ENCODE assay signal across 11 cellular contexts in genomic region chr16:2785101-2785991, GRCh38. TPM values are rescaled to one million over a fixed set of nuclear protein-coding genes. Genes with fewer than 3 reads are reported as not detected.
DNase-seq lines count a peak whose midpoint lies in the region; ATAC-seq and TF ChIP-seq lines count a peak whose summit lies in the region.
"Had no signal": no experiment of that assay in that cellular context is flagged by ENCODE, and none has a peak within 500 bp of the region (broad histone marks: within the 10 kb centered on the region; RNA-seq: fewer than 3 reads in every experiment).

No MANE protein-coding gene starts in this region.

- ATAC-seq in activated T-helper 17 cell treated with anti-CD3 and anti-CD28 coated beads, Interleukin-2, amount 50 U/mL, for 72 hours (replicated peaks) = peak; percentile 79
- no peak for ATAC-seq in GM18870 (IDR thresholded peaks at IDR 0.05; ENCODE audit: unreplicated experiment)
- no peak for ATAC-seq in GM19351 (IDR thresholded peaks at IDR 0.05; ENCODE audit: unreplicated experiment)

- DNase-seq in DMS53 (lab: John Stamatoyannopoulos, UW) = peak; percentile 72
- no peak for DNase-seq in DMS53 treated with DMSO at 0.1 percent for 48 hours (lab: John Stamatoyannopoulos, UW; ENCODE audit: unreplicated experiment)
- peak; percentile 38 for DNase-seq in islet precursor cell
- DNase-seq in type B pancreatic cell (ENCODE audit: extremely low spot score, unreplicated experiment) = no peak

- H3K4me1 Mint-ChIP-seq in activated T-helper 17 cell treated with anti-CD3 and anti-CD28 coated beads, Interleukin-2, amount 50 U/mL, for 72 hours = no peaks in the 10 kb centered on the region
- H3K4me1 Mint-ChIP-seq in stimulated activated naive CD8-positive, alpha-beta T cell treated with anti-CD3 and anti-CD28 coated beads, Interleukin-15, Interleukin-2, amounts not matched to agents 100 ng/mL and 50 ng/mL, for 24 hours (ENCODE audit: low read depth) = peaks cover 7% of the 10 kb centered on the region
- peaks cover under 1% of the 10 kb centered on the region for H3K4me1 Mint-ChIP-seq in type B pancreatic cell (ENCODE audit: unreplicated experiment)

- no peaks in the 10 kb centered on the region for H3K36me3 Mint-ChIP-seq in activated T-helper 17 cell treated with anti-CD3 and anti-CD28 coated beads, Interleukin-2, amount 50 U/mL, for 72 hours (ENCODE audit: low read depth)
- H3K36me3 Mint-ChIP-seq in stimulated activated naive CD8-positive, alpha-beta T cell treated with anti-CD3 and anti-CD28 coated beads, Interleukin-15, Interleukin-2, amounts not matched to agents 100 ng/mL and 50 ng/mL, for 24 hours (ENCODE audit: low read depth) = no peaks in the 10 kb centered on the region
- no peaks in the 10 kb centered on the region for H3K36me3 Mint-ChIP-seq in type B pancreatic cell

- H3K4me3 Mint-ChIP-seq in activated T-helper 17 cell treated with anti-CD3 and anti-CD28 coated beads, Interleukin-2, amount 50 U/mL, for 72 hours = peak overlapping the region; percentile 84
- H3K4me3 Mint-ChIP-seq in stimulated activated naive CD8-positive, alpha-beta T cell treated with anti-CD3 and anti-CD28 coated beads, Interleukin-15, Interleukin-2, amounts not matched to agents 100 ng/mL and 50 ng/mL, for 24 hours = peak overlapping the region; percentile 85
- H3K4me3 Mint-ChIP-seq in type B pancreatic cell = no peak overlapping the region

- H3K9me3 Mint-ChIP-seq in activated T-helper 17 cell treated with anti-CD3 and anti-CD28 coated beads, Interleukin-2, amount 50 U/mL, for 72 hours = no peaks in the 10 kb centered on the region
- no peaks in the 10 kb centered on the region for H3K9me3 Mint-ChIP-seq in stimulated activated naive CD8-positive, alpha-beta T cell treated with anti-CD3 and anti-CD28 coated beads, Interleukin-15, Interleukin-2, amounts not matched to agents 100 ng/mL and 50 ng/mL, for 24 hours
- H3K9me3 Mint-ChIP-seq in type B pancreatic cell = no peaks in the 10 kb centered on the region

- peaks cover 6% of the 10 kb centered on the region for H3K27me3 Mint-ChIP-seq in activated T-helper 17 cell treated with anti-CD3 and anti-CD28 coated beads, Interleukin-2, amount 50 U/mL, for 72 hours
- H3K27me3 Mint-ChIP-seq in stimulated activated naive CD8-positive, alpha-beta T cell treated with anti-CD3 and anti-CD28 coated beads, Interleukin-15, Interleukin-2, amounts not matched to agents 100 ng/mL and 50 ng/mL, for 24 hours = peaks cover 7% of the 10 kb centered on the region
- peaks cover 6% of the 10 kb centered on the region for H3K27me3 Mint-ChIP-seq in type B pancreatic cell

- TF ChIP-seq CTCF in type B pancreatic cell (conservative IDR thresholded peaks at IDR 0.05) = no peak

- peak overlapping the region; percentile 81 for H3K27ac Mint-ChIP-seq in activated T-helper 17 cell treated with anti-CD3 and anti-CD28 coated beads, Interleukin-2, amount 50 U/mL, for 72 hours
- peak overlapping the region; percentile 94 for H3K27ac Mint-ChIP-seq in stimulated activated naive CD8-positive, alpha-beta T cell treated with anti-CD3 and anti-CD28 coated beads, Interleukin-15, Interleukin-2, amounts not matched to agents 100 ng/mL and 50 ng/mL, for 24 hours
- H3K27ac Mint-ChIP-seq in type B pancreatic cell = no peak overlapping the region

RNA-seq across cellular contexts. Expression of gene PRSS33, which starts 2.0 kb away (rescaled TPM):
- not detected for total RNA-seq in activated T-helper 17 cell treated with anti-CD3 and anti-CD28 coated beads, Interleukin-2, amount 50 U/mL, for 72 hours
- total RNA-seq in type B pancreatic cell (ENCODE audit: low replicate concordance) = 0.39 and 2.4 TPM in 2 replicates
- total RNA-seq: bronchial epithelial cell, HT1080 had no signal

RNA-seq across cellular contexts. Expression of gene ELOB, which starts 8.3 kb away (rescaled TPM):
- 100 to 1,000 TPM; 160 to 280 TPM for total RNA-seq in activated T-helper 17 cell treated with anti-CD3 and anti-CD28 coated beads, Interleukin-2, amount 50 U/mL, for 72 hours
- total RNA-seq in type B pancreatic cell (ENCODE audit: low replicate concordance) = 237 and 243 TPM in 2 replicates

RNA-seq across cellular contexts. Expression of gene PRSS41, which starts 12.9 kb away (rescaled TPM):
- not detected for total RNA-seq in activated T-helper 17 cell treated with anti-CD3 and anti-CD28 coated beads, Interleukin-2, amount 50 U/mL, for 72 hours
- total RNA-seq in type B pancreatic cell (ENCODE audit: low replicate concordance) = not detected in 2 replicates
- total RNA-seq: A172, bronchial epithelial cell, HT1080 had no signal

RNA-seq across cellular contexts. Expression of gene PRSS21, which starts 31.7 kb away (rescaled TPM):
- 1 to 10 TPM; 1.2 to 4.8 TPM for total RNA-seq in activated T-helper 17 cell treated with anti-CD3 and anti-CD28 coated beads, Interleukin-2, amount 50 U/mL, for 72 hours
- total RNA-seq in type B pancreatic cell (ENCODE audit: low replicate concordance) = not detected in 2 replicates
- total RNA-seq: A172, HT1080 had no signal

RNA-seq across cellular contexts. Expression of gene SRRM2, which starts 32.9 kb away (rescaled TPM):
- total RNA-seq in activated T-helper 17 cell treated with anti-CD3 and anti-CD28 coated beads, Interleukin-2, amount 50 U/mL, for 72 hours = 100 to 1,000 TPM; 553 to 810 TPM
- total RNA-seq in type B pancreatic cell (ENCODE audit: low replicate concordance) = 620 and 749 TPM in 2 replicates

Comparison
In these comparisons a context has a peak if more than half of its experiments do, and no peak if none do; other contexts are left out.
1. DNase-seq: peak in DMS53 (single experiment) and islet precursor cell (single experiment); none in DMS53 treated with DMSO at 0.1 percent for 48 hours (single experiment) and type B pancreatic cell (single experiment).